Comparison of ENCODE assay signal across 8 cellular contexts in the genomic region with DNA sequence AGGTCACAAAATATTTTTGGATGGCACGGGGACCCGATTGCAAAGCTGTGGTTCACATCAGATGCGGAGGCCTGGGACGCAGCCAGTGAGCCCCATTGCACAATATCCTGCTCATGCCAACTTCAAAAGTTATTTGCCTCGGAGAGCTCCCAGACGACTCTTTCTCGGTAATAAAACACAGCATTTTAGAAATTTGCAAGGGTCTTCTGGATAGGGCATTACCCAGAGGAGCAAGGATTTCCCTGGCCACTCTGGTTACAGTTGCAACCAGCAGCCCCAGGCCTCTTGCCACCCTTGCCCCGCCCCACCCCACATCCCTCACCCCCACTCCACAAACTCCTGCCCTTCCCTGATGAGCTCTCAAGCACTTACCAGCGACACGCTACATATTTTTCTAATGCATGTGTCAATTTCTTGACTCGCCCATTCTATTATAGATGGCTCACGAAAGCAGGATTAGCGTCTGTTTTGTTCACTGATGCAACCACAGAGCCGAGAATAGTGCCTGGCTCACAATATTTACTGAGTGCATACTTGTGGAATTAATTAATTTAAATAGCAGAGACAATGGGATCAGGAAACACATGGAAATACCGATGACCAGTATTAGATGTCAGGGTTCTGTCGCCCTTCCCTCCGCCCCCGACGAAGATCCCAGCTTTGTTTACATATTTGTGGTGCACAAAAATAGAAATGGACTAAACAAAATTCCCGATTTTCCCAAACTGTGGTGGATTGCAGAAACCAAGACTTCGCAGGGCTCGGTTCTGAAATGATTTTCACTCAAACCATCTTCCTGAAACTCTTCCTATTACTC.
DNase-seq lines count a peak whose midpoint lies in the region; ATAC-seq, FAIRE-seq and TF ChIP-seq lines count a peak whose summit lies in the region.

No MANE protein-coding gene starts in this region.

- TF ChIP-seq EP300 in HepG2 (IDR thresholded peaks at IDR 0.05; ENCODE audit: low read depth in 2 of 2, low read length in 2 of 2) (no peak), HepG2 (CRISPR knock-in tag; IDR thresholded peaks at IDR 0.05; ENCODE audit: borderline replicate concordance) (no peak)

- CTCF ChIA-PET in HepG2 (lab: Yijun Ruan, JAX; ENCODE audit: low intra/inter-chr PET ratio, low total read pairs), result no interaction called here

- BruUV-seq in HepG2 (replicated peaks; lab: Mats Ljungman, UMichigan), result no TSS peak

- DNase-seq in AG09319 (ENCODE audit: extremely low read depth, low read depth) (peak; percentile 96), NCI-H187 (lab: John Stamatoyannopoulos, UW) (peak; percentile 28 to 56), HepG2 (ENCODE audit: low spot score) (no peak), activated T-cell treated with anti-CD3 and anti-CD28 coated beads for 4 hours (no peak)
- DNase-seq in effector CD4-positive, alpha-beta T cell, result no peak

- TF ChIP-seq POLR2A in HepG2 (IDR thresholded peaks at IDR 0.05; ENCODE audit: insufficient read depth in 1 of 2, low read depth in 2 of 2, low read length in 2 of 2), result no peak

- ATAC-seq in HepG2, result no peak
- no peak for ATAC-seq in HG03108 (IDR thresholded peaks at IDR 0.05; ENCODE audit: unreplicated experiment)
- no peak for ATAC-seq in HG02973 (IDR thresholded peaks at IDR 0.05; ENCODE audit: unreplicated experiment)

- H3K36me3 Mint-ChIP-seq in brain, result peaks cover 47% of the 10 kb centered on the region

- no peaks in the 10 kb centered on the region for H3K27me3 ChIP-seq in HepG2 (ENCODE audit: control insufficient read depth in 1 of 2, insufficient read depth in 2 of 2, low read length in 2 of 2)

- H3K4me2 ChIP-seq in HepG2 (ENCODE audit: low read depth, low read length), result no peak overlapping the region

- H3K36me3 ChIP-seq in HepG2 (replicated peaks in 1 of 2; ENCODE audit: control insufficient read depth in 1 of 2, insufficient read depth in 2 of 2, low read length in 2 of 2), result peaks cover 0 to 2% of the 10 kb centered on the region in 2 experiments; a peak in 1 of 5 replicates

- POLR2A ChIA-PET in HepG2 (lab: Yijun Ruan, JAX), result no interaction called here

- WGBS in HepG2 (ENCODE audit: low lambda C conversion rate), result 92% methylated on average over 22 of the region's 22 CpGs

- peak overlapping the region; percentile 13 to 73 (median 25) for H3K4me3 Mint-ChIP-seq in brain

- H3K9me3 ChIP-seq in HepG2 (ENCODE audit: low read length), result no peaks in the 10 kb centered on the region

- H2AFZ ChIP-seq in HepG2 (ENCODE audit: low read length), result no peak overlapping the region

- FAIRE-seq in HepG2 (lab: Jason Lieb, UNC), result no peak

- peak overlapping the region; percentile 29 to 81 (median 61) for H3K27ac Mint-ChIP-seq in brain

- H4K20me1 ChIP-seq in HepG2 (ENCODE audit: insufficient read depth, low read length), result no peaks in the 10 kb centered on the region

- H3K27ac ChIP-seq in HepG2 (ENCODE audit: extremely low read length, insufficient read depth, low read length), result no peak overlapping the region

- no peaks in the 10 kb centered on the region for H3K4me1 ChIP-seq in HepG2 (ENCODE audit: insufficient read depth, low read length)

- TF ChIP-seq CTCF in AG09319 (IDR thresholded peaks at IDR 0.05; ENCODE audit: low read depth, low read length) (no peak), brain (conservative IDR thresholded peaks at IDR 0.05) (no peak), HepG2 (CRISPR knock-in tag; IDR thresholded peaks at IDR 0.05) (no peak)

- H3K4me1 Mint-ChIP-seq in brain, result peaks cover 37% of the 10 kb centered on the region

- in situ Hi-C loops in HepG2 (cut with HindIII; ENCODE audit: extremely low pct_ligation_motif_present, low pct_unique_long_range_greater_than_20kb), result no loop called here

- TF ChIP-seq RAD21 in HepG2 (CRISPR knock-in tag; IDR thresholded peaks at IDR 0.05), result no peak

- peaks cover 3 to 16% (median 6%) of the 10 kb centered on the region in 5 experiments for H3K9me3 Mint-ChIP-seq in brain

- H3K4me3 ChIP-seq in HepG2 (replicated peaks in 1 of 3; ENCODE audit: insufficient read depth in 1 of 3, low read depth in 2 of 3, low read length in 3 of 3), result no peak overlapping the region

- no peak overlapping the region for H3K9ac ChIP-seq in HepG2 (ENCODE audit: insufficient read depth, low read depth, low read length)

- peaks cover 3% of the 10 kb centered on the region for H3K79me2 ChIP-seq in HepG2 (ENCODE audit: insufficient read depth, low read length)

- intact Hi-C loops in HepG2 (cut with micrococcal nuclease; ENCODE audit: unreplicated experiment), result no loop called here

- H3K27me3 Mint-ChIP-seq in brain, result no peaks in the 10 kb centered on the region

TF ChIP-seq in HepG2, 621 proteins besides CTCF, POLR2A, EP300 and RAD21:
- TF ChIP-seq ZNF274 (CRISPR knock-in tag; IDR thresholded peaks at IDR 0.05), result no peak
- TF ChIP-seq CEBPB (IDR thresholded peaks at IDR 0.05; ENCODE audit: borderline replicate concordance, low read depth, low read length), result peak; percentile 14; the same call in 1 of the 2 replicates

Comparison
In these comparisons a context has a peak if more than half of its experiments do, and no peak if none do; other contexts are left out.
1. DNase-seq: peak in AG09319 (single experiment) and NCI-H187 (2 of 2); none in HepG2 (single experiment), activated T-cell treated with anti-CD3 and anti-CD28 coated beads for 4 hours (single experiment) and effector CD4-positive, alpha-beta T cell (single experiment).